ENCODE assay signal across 10 cellular contexts in the genomic region with DNA sequence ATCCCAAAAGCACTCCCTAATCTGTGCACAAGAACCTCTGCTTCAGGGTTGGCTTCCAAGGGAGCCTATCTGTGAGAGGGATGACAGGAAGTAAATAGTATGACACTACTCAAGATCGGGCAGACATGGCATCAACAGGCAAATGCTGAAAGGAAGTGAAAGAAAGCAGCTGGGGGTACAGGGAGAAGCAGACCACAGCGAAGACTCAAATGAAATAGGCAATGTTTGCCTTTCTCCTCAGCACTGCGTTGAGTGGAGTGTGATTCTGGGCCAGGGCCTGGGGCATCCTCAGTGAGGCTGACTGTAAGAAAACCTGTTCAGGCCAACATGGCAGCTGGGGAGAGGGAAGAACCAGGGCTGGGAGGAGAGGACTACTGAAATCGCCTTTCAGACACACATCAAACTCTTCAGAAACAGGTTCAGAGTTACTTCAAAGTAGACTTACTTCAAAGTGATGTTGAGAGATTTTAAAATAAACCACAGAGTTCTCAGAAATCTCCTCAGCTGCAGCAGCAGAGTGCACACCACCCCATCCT.
A peak's percentile ranks its signal among the peaks of the same experiment; 100 is the strongest.
DNase-seq lines count a peak whose midpoint lies in the region; ATAC-seq, FAIRE-seq and TF ChIP-seq lines count a peak whose summit lies in the region.
"Had no signal": no experiment of that assay in that cellular context is flagged by ENCODE, and none has a peak within 500 bp of the region (broad histone marks: within the 10 kb centered on the region; RNA-seq: fewer than 3 reads in every experiment).

No MANE protein-coding gene starts in this region.

- H3K36me3 Mint-ChIP-seq in T-cell = peaks cover 3% of the 10 kb centered on the region
- no peaks in the 10 kb centered on the region for H3K36me3 Mint-ChIP-seq in dendritic cell treated with granulocyte-macrophage colony-stimulating factor and Interleukin-4, amounts not matched to agents 40 ng/mL and 50 ng/mL, for 4 days (ENCODE audit: low read depth)

- no peak for FAIRE-seq in H54 (lab: Jason Lieb, UNC)
- FAIRE-seq: bronchial epithelial cell had no signal

- POLR2A ChIA-PET in T-cell (lab: Charles Lee) = interaction anchor here in 1 of 2 donors (0.6 kb wide), 1 partner anchor 62 kb away, joined by 3 read pairs; no protein-coding TSS in a partner anchor

- no peaks in the 10 kb centered on the region for H3K9me3 Mint-ChIP-seq in T-cell
- no peaks in the 10 kb centered on the region for H3K9me3 Mint-ChIP-seq in dendritic cell treated with granulocyte-macrophage colony-stimulating factor and Interleukin-4, amounts not matched to agents 40 ng/mL and 50 ng/mL, for 4 days

- peak overlapping the region; percentile 54 to 77 (median 67) for H3K4me3 Mint-ChIP-seq in T-cell
- no peak overlapping the region for H3K4me3 Mint-ChIP-seq in dendritic cell treated with granulocyte-macrophage colony-stimulating factor and Interleukin-4, amounts not matched to agents 40 ng/mL and 50 ng/mL, for 4 days

- H3K4me1 Mint-ChIP-seq in T-cell = peaks cover 42 to 62% (median 51%) of the 10 kb centered on the region in 3 donors
- H3K4me1 Mint-ChIP-seq in dendritic cell treated with granulocyte-macrophage colony-stimulating factor and Interleukin-4, amounts not matched to agents 40 ng/mL and 50 ng/mL, for 4 days (ENCODE audit: low read depth) = peaks cover 10% of the 10 kb centered on the region

- DNase-seq in T-cell (peak; percentile 4 to 68 (median 28)), erythroblast (lab: John Stamatoyannopoulos, UW) (no peak), SHP77 treated with DMSO at 0.1 percent for 48 hours (lab: John Stamatoyannopoulos, UW) (no peak), H54 (ENCODE audit: insufficient read length, low spot score) (no peak)
- DNase-seq: SJCRH30 had no signal

- TF ChIP-seq POLR2A in erythroblast (IDR thresholded peaks at IDR 0.05; ENCODE audit: low read length) (no peak), H54 (IDR thresholded peaks at IDR 0.05; ENCODE audit: low read depth, low read length) (no peak)

- H3K27me3 Mint-ChIP-seq in T-cell = no peaks in the 10 kb centered on the region
- no peaks in the 10 kb centered on the region for H3K27me3 Mint-ChIP-seq in dendritic cell treated with granulocyte-macrophage colony-stimulating factor and Interleukin-4, amounts not matched to agents 40 ng/mL and 50 ng/mL, for 4 days

- CTCF ChIA-PET in T-cell (lab: Charles Lee) = interaction anchor here (0.6 to 1.8 kb wide), 4 partner anchors 78 to 1224 kb away, joined by 3 to 6 read pairs (median 4); no protein-coding TSS in a partner anchor

- intact Hi-C loops in dendritic cell treated with granulocyte-macrophage colony-stimulating factor and Interleukin-4, amounts not matched to agents 40 ng/mL and 50 ng/mL, for 4 days (cut with micrococcal nuclease) = no loop called here

- ATAC-seq in GM18498 (IDR thresholded peaks at IDR 0.05; ENCODE audit: unreplicated experiment) (peak; percentile 81), HG02623 (IDR thresholded peaks at IDR 0.05; ENCODE audit: unreplicated experiment) (peak; percentile 91), T-cell (replicated peaks in 1 of 4) (peak; percentile 82 to 86 (median 84)), HG03135 (IDR thresholded peaks at IDR 0.05; ENCODE audit: unreplicated experiment) (no peak)

- peak overlapping the region; percentile 92 to 99 for H3K27ac Mint-ChIP-seq in T-cell
- peak overlapping the region; percentile 46 for H3K27ac Mint-ChIP-seq in dendritic cell treated with granulocyte-macrophage colony-stimulating factor and Interleukin-4, amounts not matched to agents 40 ng/mL and 50 ng/mL, for 4 days

Comparison
In these comparisons a context has a peak if more than half of its experiments do, and no peak if none do; other contexts are left out.
1. DNase-seq: peak in T-cell (34 of 34); none in erythroblast (0 of 2), SHP77 treated with DMSO at 0.1 percent for 48 hours (single experiment) and H54 (single experiment).